ENCODE assay signal across 12 cellular contexts in genomic region chr16:68288252-68288650, GRCh38. TPM values are rescaled to one million over a fixed set of nuclear protein-coding genes. Genes with fewer than 3 reads are reported as not detected.
DNase-seq lines count a peak whose midpoint lies in the region; ATAC-seq and TF ChIP-seq lines count a peak whose summit lies in the region.
"Had no signal": no experiment of that assay in that cellular context is flagged by ENCODE, and none has a peak within 500 bp of the region (broad histone marks: within the 10 kb centered on the region; RNA-seq: fewer than 3 reads in every experiment).

No MANE protein-coding gene starts in this region.

- no peaks in the 10 kb centered on the region for H3K9me3 Mint-ChIP-seq in T-helper 2 cell treated with Interferon-gamma antibody and Interleukin-4, amounts not matched to agents 5 μg/mL and 100 μg/mL, for 36 hours
- H3K9me3 Mint-ChIP-seq in activated naive CD8-positive, alpha-beta T cell (ENCODE audit: low read depth) = no peaks in the 10 kb centered on the region
- no peaks in the 10 kb centered on the region for H3K9me3 Mint-ChIP-seq in WTC11

- ATAC-seq in right cardiac atrium (peak; percentile 4 to 27), GM19455 (IDR thresholded peaks at IDR 0.05; ENCODE audit: unreplicated experiment) (no peak), WTC11 (no peak)

- TF ChIP-seq EP300 in stomach (IDR thresholded peaks at IDR 0.05) = no peak

- H3K27me3 ChIP-seq in right cardiac atrium (ENCODE audit: control insufficient read depth, insufficient read depth) = no peaks in the 10 kb centered on the region
- no peaks in the 10 kb centered on the region for H3K27me3 ChIP-seq in stomach

- H3K4me1 ChIP-seq in right cardiac atrium (ENCODE audit: control insufficient read depth, insufficient read depth, low read length) = peaks cover 40% of the 10 kb centered on the region
- peaks cover 23 to 52% (median 29%) of the 10 kb centered on the region in 4 donors for H3K4me1 ChIP-seq in stomach

- TF ChIP-seq POLR2A in stomach (IDR thresholded peaks at IDR 0.05) = no peak

- POLR2A ChIA-PET in WTC11 (lab: Charles Lee) = no interaction called here

- peak overlapping the region; percentile 92 for H3K27ac Mint-ChIP-seq in T-helper 2 cell treated with Interferon-gamma antibody and Interleukin-4, amounts not matched to agents 5 μg/mL and 100 μg/mL, for 36 hours
- H3K27ac Mint-ChIP-seq in activated naive CD8-positive, alpha-beta T cell = peak overlapping the region; percentile 96
- no peak overlapping the region for H3K27ac Mint-ChIP-seq in WTC11

- intact Hi-C loops in right cardiac atrium (cut with DNase I) = no loop called here
- intact Hi-C loops in stomach (cut with DNase I; ENCODE audit: low total_unique reads) = no loop called here

- H3K4me3 ChIP-seq in right cardiac atrium (ENCODE audit: low read length) (no peak overlapping the region), stomach (no peak overlapping the region)

- H3K4me1 Mint-ChIP-seq in T-helper 2 cell treated with Interferon-gamma antibody and Interleukin-4, amounts not matched to agents 5 μg/mL and 100 μg/mL, for 36 hours (ENCODE audit: low read depth) = peaks cover 74% of the 10 kb centered on the region
- peaks cover 94% of the 10 kb centered on the region for H3K4me1 Mint-ChIP-seq in activated naive CD8-positive, alpha-beta T cell (ENCODE audit: low read depth)
- peaks cover 8% of the 10 kb centered on the region for H3K4me1 Mint-ChIP-seq in WTC11

- H3K9me3 ChIP-seq in right cardiac atrium (ENCODE audit: control insufficient read depth, low read length) (no peaks in the 10 kb centered on the region), stomach (no peaks in the 10 kb centered on the region)

- H3K4me3 Mint-ChIP-seq in T-helper 2 cell treated with Interferon-gamma antibody and Interleukin-4, amounts not matched to agents 5 μg/mL and 100 μg/mL, for 36 hours = peak overlapping the region; percentile 59
- peak overlapping the region; percentile 78 for H3K4me3 Mint-ChIP-seq in activated naive CD8-positive, alpha-beta T cell
- no peak overlapping the region for H3K4me3 Mint-ChIP-seq in WTC11

- TF ChIP-seq CTCF in stomach (IDR thresholded peaks at IDR 0.05) = no peak
- TF ChIP-seq CTCF in WTC11 (IDR thresholded peaks at IDR 0.05) = no peak

- H3K27me3 Mint-ChIP-seq in T-helper 2 cell treated with Interferon-gamma antibody and Interleukin-4, amounts not matched to agents 5 μg/mL and 100 μg/mL, for 36 hours (ENCODE audit: low read depth) = no peaks in the 10 kb centered on the region
- H3K27me3 Mint-ChIP-seq in activated naive CD8-positive, alpha-beta T cell = no peaks in the 10 kb centered on the region
- no peaks in the 10 kb centered on the region for H3K27me3 Mint-ChIP-seq in WTC11 (ENCODE audit: low read depth)

- CTCF ChIA-PET in WTC11 (lab: Charles Lee) = interaction anchor here (4.2 kb wide), 1 partner anchor 24 kb away, joined by 24 read pairs; the partner anchor contains the start of gene SLC7A6

- 59% methylated on average over 1 of the region's 1 CpG for WGBS in right cardiac atrium
- WGBS in stomach, 5 donors = 82 to 96% (median 90%) methylated on average over 1 of the region's 1 CpG

- H3K36me3 ChIP-seq in stomach = peaks cover 7 to 61% (median 43%) of the 10 kb centered on the region in 4 donors

- H3K27ac ChIP-seq in right cardiac atrium (ENCODE audit: low read length) (peak overlapping the region; percentile 90), stomach (peak overlapping the region in 4 of 5 donors; percentile 18 to 61 (median 28))

- peaks cover 66% of the 10 kb centered on the region for H3K36me3 Mint-ChIP-seq in T-helper 2 cell treated with Interferon-gamma antibody and Interleukin-4, amounts not matched to agents 5 μg/mL and 100 μg/mL, for 36 hours (ENCODE audit: low read depth)
- peaks cover 17% of the 10 kb centered on the region for H3K36me3 Mint-ChIP-seq in activated naive CD8-positive, alpha-beta T cell
- peaks cover 28% of the 10 kb centered on the region for H3K36me3 Mint-ChIP-seq in WTC11

- DNase-seq in T-helper 2 cell treated with Interferon-gamma antibody and Interleukin-4, amounts not matched to agents 5 μg/mL and 100 μg/mL, for 36 hours (ENCODE audit: low spot score) = no peak
- DNase-seq in T-helper 2 cell (no peak), right cardiac atrium (no peak), stomach (no peak), WTC11 (ENCODE audit: low spot score) (no peak)
- no peak for DNase-seq in stimulated activated CD4-positive, alpha-beta T cell treated with anti-CD3 and anti-CD28 coated beads, Interleukin-2, amount 100 ng/mL, for 48 hours
- DNase-seq: anterior cingulate cortex; NCI-H510A treated with DMSO at 0.1 percent for 48 hours; SHP77; stimulated activated CD4-positive, alpha-beta T cell treated with anti-CD3 and anti-CD28 coated beads, Interleukin-12 subunit alpha, Interleukin-12 subunit beta, amount 100 ng/mL, for 4 hours had no signal

TF ChIP-seq in WTC11, 78 proteins besides CTCF, POLR2A, EP300 and RAD21 (continues in another document):
- TF ChIP-seq ZBTB21 (CRISPR knock-in tag; IDR thresholded peaks at IDR 0.05; ENCODE audit: borderline replicate concordance) (no peak), MYBL2 (CRISPR knock-in tag; IDR thresholded peaks at IDR 0.05) (no peak), ZNF263 (CRISPR knock-in tag; IDR thresholded peaks at IDR 0.05; ENCODE audit: low read depth) (no peak), SMAD3 (CRISPR knock-in tag; IDR thresholded peaks at IDR 0.05; ENCODE audit: borderline replicate concordance) (no peak), NFYB (CRISPR knock-in tag; conservative IDR thresholded peaks at IDR 0.05; ENCODE audit: low read depth) (no peak), JUN (CRISPR knock-in tag; IDR thresholded peaks at IDR 0.05) (no peak), E2F5 (CRISPR knock-in tag; IDR thresholded peaks at IDR 0.05) (no peak), ZNF232 (CRISPR knock-in tag; IDR thresholded peaks at IDR 0.05) (no peak), TP53 (CRISPR knock-in tag; IDR thresholded peaks at IDR 0.05) (no peak), AFF4 (CRISPR knock-in tag; IDR thresholded peaks at IDR 0.05; ENCODE audit: borderline replicate concordance) (no peak)

RNA-seq across cellular contexts. Expression of gene SLC7A6OS, which starts 22.5 kb away (rescaled TPM):
- 10 to 100 TPM; 10.9 to 13.4 (median 11.9) TPM for total RNA-seq in right cardiac atrium
- 7.9 TPM for polyA plus RNA-seq in right cardiac atrium
- 10 to 100 TPM; 12.3 to 41.4 (median 16.7) TPM for total RNA-seq in stomach
- 1 to 10 TPM; 4.7 to 5.7 (median 5.7) TPM for polyA plus RNA-seq in stomach
- 20.5 to 22.6 TPM (median 20.7 TPM) in 3 replicates for total RNA-seq in WTC11 (2021)

RNA-seq across cellular contexts. Expression of gene PRMT7, which starts 22.6 kb away (rescaled TPM):
- total RNA-seq in right cardiac atrium (10 to 100 TPM; 20.8 to 34.7 (median 32.2) TPM), stomach (10 to 100 TPM; 24.9 to 88.8 (median 48.3) TPM), WTC11 (2021) (50.3 to 59.3 TPM (median 52.5 TPM) in 3 replicates)
- polyA plus RNA-seq in right cardiac atrium (34.5 TPM), stomach (10 to 100 TPM; 22.4 to 30.2 (median 28.6) TPM)

RNA-seq across cellular contexts. Expression of gene SLC7A6, which starts 23.9 kb away (rescaled TPM):
- total RNA-seq in right cardiac atrium (10 to 100 TPM; 39.0 to 60.7 (median 51.3) TPM), stomach (10 to 100 TPM; 11.9 to 66.1 (median 17.2) TPM), WTC11 (2021) (27.4 TPM in 3 replicates)
- polyA plus RNA-seq in right cardiac atrium (25.0 TPM), stomach (1 to 10 TPM; 2.9 to 6.0 (median 4.2) TPM)

RNA-seq across cellular contexts. Expression of gene PLA2G15, which starts 43.1 kb away (rescaled TPM):
- total RNA-seq in right cardiac atrium (10 to 100 TPM; 20.2 to 30.8 (median 28.7) TPM), stomach (10 to 100 TPM in 2 of 5 donors, 1 to 10 TPM in 3; 3.5 to 16.5 (median 9.8) TPM), WTC11 (2021) (9.4 to 10.2 TPM (median 9.8 TPM) in 3 replicates)
- polyA plus RNA-seq in right cardiac atrium (18.2 TPM), stomach (1 to 10 TPM; 4.4 to 6.0 (median 5.8) TPM)

RNA-seq across cellular contexts. Expression of gene ESRP2, which starts 52.3 kb away (rescaled TPM):
- total RNA-seq in right cardiac atrium = under 1 TPM; 0.14 to 0.59 (median 0.36) TPM
- 0.16 TPM for polyA plus RNA-seq in right cardiac atrium
- 100 to 1,000 TPM in 1 of 5 donors, 10 to 100 TPM in 4; 19.8 to 184 (median 76.3) TPM for total RNA-seq in stomach
- 10 to 100 TPM; 21.5 to 36.9 (median 31.2) TPM for polyA plus RNA-seq in stomach
- 48.5 to 55.0 TPM (median 49.8 TPM) in 3 replicates for total RNA-seq in WTC11 (2021)

Comparison
In these comparisons a context has a peak if more than half of its experiments do, and no peak if none do; other contexts are left out.
1. ATAC-seq: peak in right cardiac atrium (2 of 2); none in GM19455 (single experiment) and WTC11 (single experiment).